ENCODE assay signal across 9 cellular contexts in genomic region chr7:32586291-32587221, GRCh38.
DNase-seq lines count a peak whose midpoint lies in the region; ATAC-seq and TF ChIP-seq lines count a peak whose summit lies in the region.
"Had no signal": no experiment of that assay in that cellular context is flagged by ENCODE, and none has a peak within 500 bp of the region (broad histone marks: within the 10 kb centered on the region; RNA-seq: fewer than 3 reads in every experiment).

No MANE protein-coding gene starts in this region.

- no peak for ATAC-seq in memory B cell (ENCODE audit: low read depth)
- no peak for ATAC-seq in stimulated activated memory B cell treated with anti-CD40 and anti-IgM and Interleukin-4, amounts not matched to agents 10 μg/mL and 1 μg/mL and 100 μg/mL, for 72 hours
- ATAC-seq in HG03469 (IDR thresholded peaks at IDR 0.05; ENCODE audit: unreplicated experiment), result no peak
- no peak for ATAC-seq in HG03439 (IDR thresholded peaks at IDR 0.05; ENCODE audit: unreplicated experiment)

- H3K4me3 Mint-ChIP-seq in memory B cell, result no peak overlapping the region
- H3K4me3 Mint-ChIP-seq in stimulated activated memory B cell treated with anti-CD40 and anti-IgM and Interleukin-4, amounts not matched to agents 10 μg/mL and 1 μg/mL and 100 μg/mL, for 72 hours, result no peak overlapping the region

- peaks cover 3% of the 10 kb centered on the region for H3K4me1 Mint-ChIP-seq in memory B cell
- H3K4me1 Mint-ChIP-seq in stimulated activated memory B cell treated with anti-CD40 and anti-IgM and Interleukin-4, amounts not matched to agents 10 μg/mL and 1 μg/mL and 100 μg/mL, for 72 hours, result peaks cover 6% of the 10 kb centered on the region

- H3K27ac Mint-ChIP-seq in memory B cell, result peak overlapping the region; percentile 32
- no peak overlapping the region for H3K27ac Mint-ChIP-seq in stimulated activated memory B cell treated with anti-CD40 and anti-IgM and Interleukin-4, amounts not matched to agents 10 μg/mL and 1 μg/mL and 100 μg/mL, for 72 hours

- no peak for TF ChIP-seq CTCF in AG09309 (IDR thresholded peaks at IDR 0.05; ENCODE audit: control insufficient read depth, insufficient read depth, low read depth, low read length, missing control alignments)

- H3K27me3 Mint-ChIP-seq in memory B cell, result no peaks in the 10 kb centered on the region
- H3K27me3 Mint-ChIP-seq in stimulated activated memory B cell treated with anti-CD40 and anti-IgM and Interleukin-4, amounts not matched to agents 10 μg/mL and 1 μg/mL and 100 μg/mL, for 72 hours, result no peaks in the 10 kb centered on the region

- H3K4me3 ChIP-seq in AG09309 (ENCODE audit: control insufficient read depth, low read depth, low read length), result no peak overlapping the region

- DNase-seq in AG09309 (ENCODE audit: low read depth) (peak; percentile 90), MV-4-11 (lab: John Stamatoyannopoulos, UW) (peak; percentile 84), dermis blood vessel endothelial cell (peak; percentile 92), memory B cell (ENCODE audit: low spot score in 2 of 2) (no peak), COLO668 (lab: John Stamatoyannopoulos, UW; ENCODE audit: unreplicated experiment) (no peak)
- DNase-seq: activated CD4-positive, CD25-positive, alpha-beta regulatory T cell had no signal

- no peaks in the 10 kb centered on the region for H3K9me3 Mint-ChIP-seq in memory B cell
- H3K9me3 Mint-ChIP-seq in stimulated activated memory B cell treated with anti-CD40 and anti-IgM and Interleukin-4, amounts not matched to agents 10 μg/mL and 1 μg/mL and 100 μg/mL, for 72 hours, result no peaks in the 10 kb centered on the region

- H3K36me3 Mint-ChIP-seq in memory B cell, result peaks cover 14% of the 10 kb centered on the region
- H3K36me3 Mint-ChIP-seq in stimulated activated memory B cell treated with anti-CD40 and anti-IgM and Interleukin-4, amounts not matched to agents 10 μg/mL and 1 μg/mL and 100 μg/mL, for 72 hours, result peaks cover 43% of the 10 kb centered on the region

Comparison
In these comparisons a context has a peak if more than half of its experiments do, and no peak if none do; other contexts are left out.
1. DNase-seq: peak in AG09309 (single experiment), MV-4-11 (single experiment) and dermis blood vessel endothelial cell (single experiment); none in memory B cell (0 of 2) and COLO668 (single experiment).